ENCODE assay signal across 8 cellular contexts in the genomic region with DNA sequence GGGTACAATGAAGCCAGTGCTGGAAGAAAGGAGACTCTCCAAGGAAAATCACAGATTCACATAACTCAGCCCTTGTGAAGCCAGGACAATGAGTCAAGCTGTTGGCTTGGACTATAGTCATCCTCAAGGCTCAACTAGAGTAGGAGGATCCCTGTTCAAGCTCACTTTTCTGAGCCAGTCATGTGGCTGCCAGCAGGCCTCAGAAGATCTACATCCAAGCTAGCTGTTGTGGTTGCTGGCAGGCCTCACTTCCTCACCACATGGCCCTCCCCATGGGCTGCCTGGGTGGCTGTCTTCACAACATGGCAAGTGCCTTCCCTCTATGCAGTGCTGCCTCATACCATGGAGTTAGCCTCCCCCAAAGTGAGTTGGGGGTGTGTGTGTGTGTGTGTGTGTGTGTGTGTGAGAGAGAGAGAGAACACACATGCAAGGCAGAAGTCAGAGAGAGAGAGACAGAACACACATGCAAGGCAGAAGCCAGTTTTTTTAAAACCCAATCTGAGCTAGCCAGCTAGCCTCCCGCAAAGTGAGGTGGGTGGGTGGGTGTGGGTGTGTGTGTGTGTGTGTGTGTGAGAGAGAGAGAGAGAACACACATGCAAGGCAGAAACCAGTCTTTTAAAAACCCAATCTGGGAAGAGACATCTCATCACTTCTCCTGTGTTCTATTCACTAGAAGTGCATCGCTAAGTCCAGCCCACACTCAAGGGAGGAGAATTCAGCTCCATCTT. TPM values are rescaled to one million over a fixed set of nuclear protein-coding genes. Genes with fewer than 3 reads are reported as not detected.
DNase-seq lines count a peak whose midpoint lies in the region; ATAC-seq, FAIRE-seq and TF ChIP-seq lines count a peak whose summit lies in the region.

No MANE protein-coding gene starts in this region.

- H3K4me3 ChIP-seq in GM12878 (no peak overlapping the region), keratinocyte (ENCODE audit: control insufficient read depth in 2 of 3, extremely low read depth in 1 of 3, insufficient read depth in 2 of 3, low read depth in 1 of 3, low read length in 3 of 3) (no peak overlapping the region)

- H4K20me1 ChIP-seq in GM12878 (ENCODE audit: control insufficient read depth, insufficient read depth) = no peaks in the 10 kb centered on the region
- no peaks in the 10 kb centered on the region for H4K20me1 ChIP-seq in keratinocyte (ENCODE audit: control insufficient read depth, extremely low read depth, insufficient read depth, low read length)

- dilution Hi-C loops in keratinocyte (cut with MboI; ENCODE audit: extremely low pct_ligation_motif_present, low sequenced_read_pairs) = no loop called here

- POLR2A ChIA-PET in GM12878 (lab: Charles Lee) = interaction anchor here (0.6 to 1.9 kb wide), 9 partner anchors 13 to 822 kb away, joined by 3 to 6 read pairs (median 3); a partner anchor contains a TSS

- intact Hi-C loops in GM12878 (cut with micrococcal nuclease; ENCODE audit: unreplicated experiment) = no loop called here

- peak; percentile 55 for TF ChIP-seq POLR2A in GM12878 (IDR thresholded peaks at IDR 0.05; ENCODE audit: low read depth, low read length)

- H3K4me1 ChIP-seq in GM12878 (ENCODE audit: control insufficient read depth, insufficient read depth, low read length) (0 out of 2 replicates have a peak, but pooled peaks cover 2% of the 10 kb centered on the region), keratinocyte (ENCODE audit: control insufficient read depth, extremely low read depth, insufficient read depth, low read length) (peaks cover 10% of the 10 kb centered on the region)

- H3K27ac ChIP-seq in GM12878 (ENCODE audit: control insufficient read depth, insufficient read depth) (0 out of 2 replicates have a peak overlapping the region, but pooled peaks have one; percentile 6), keratinocyte (ENCODE audit: control insufficient read depth, insufficient read depth, low read length) (no peak overlapping the region)

- H3K9me1 ChIP-seq in keratinocyte (ENCODE audit: control insufficient read depth, extremely low read depth, insufficient read depth, low read length) = no peaks in the 10 kb centered on the region

- BruUV-seq in GM12878 (replicated peaks; lab: Mats Ljungman, UMichigan) = no TSS peak

- H3K9me3 ChIP-seq in GM12878 (replicated peaks; ENCODE audit: control insufficient read depth, insufficient read depth, low read length) = no peaks in the 10 kb centered on the region
- H3K9me3 ChIP-seq in keratinocyte (ENCODE audit: control insufficient read depth, low read depth, low read length) = no peaks in the 10 kb centered on the region

- 0 out of 4 replicates have a peak, but pooled peaks of 1 of the 2 experiments have one; percentile 10 for TF ChIP-seq EP300 in GM12878 (IDR thresholded peaks at IDR 0.05; ENCODE audit: borderline replicate concordance in 1 of 2, control insufficient read depth in 1 of 2, low read depth in 2 of 2, low read length in 2 of 2)

- H3K79me2 ChIP-seq in GM12878 (ENCODE audit: control insufficient read depth, insufficient read depth, low read length) (no peaks in the 10 kb centered on the region), keratinocyte (ENCODE audit: control insufficient read depth, insufficient read depth, low read length) (no peaks in the 10 kb centered on the region)

- H3K27me3 ChIP-seq in GM12878 (replicated peaks in 1 of 2; ENCODE audit: control insufficient read depth in 2 of 2, insufficient read depth in 2 of 2, low read length in 1 of 2) (no peaks in the 10 kb centered on the region), keratinocyte (ENCODE audit: control insufficient read depth, extremely low read depth, insufficient read depth, low read length) (no peaks in the 10 kb centered on the region)

- TF ChIP-seq CTCF in GM20000 (IDR thresholded peaks at IDR 0.05; ENCODE audit: extremely low read depth, missing control alignments) = no peak
- no peak for TF ChIP-seq CTCF in GM12878 (IDR thresholded peaks at IDR 0.05 in 2 of 3, conservative IDR thresholded peaks at IDR 0.05 in 1 of 3; ENCODE audit: control insufficient read depth in 2 of 3, extremely low read depth in 1 of 3, insufficient read depth in 1 of 3, low read depth in 3 of 3, low read length in 3 of 3)
- no peak for TF ChIP-seq CTCF in keratinocyte (optimal IDR thresholded peaks at IDR 0.05 in 1 of 3, IDR thresholded peaks at IDR 0.05 in 1 of 3, conservative IDR thresholded peaks at IDR 0.05 in 1 of 3; ENCODE audit: extremely low read depth in 1 of 3, insufficient read depth in 2 of 3, low read length in 3 of 3)

- DNase-seq in AML-193 (lab: John Stamatoyannopoulos, UW) = peak; percentile 89
- DNase-seq in GM20000 (ENCODE audit: low spot score) = peak; percentile 70
- DNase-seq in HT1080 (ENCODE audit: low read depth) = peak; percentile 98
- peak; percentile 79 for DNase-seq in UCSD-AML1 (lab: John Stamatoyannopoulos, UW; ENCODE audit: unreplicated experiment)
- DNase-seq in GM12878 (ENCODE audit: low read depth, low spot score) = peak; percentile 50
- DNase-seq in keratinocyte (ENCODE audit: low read depth, low spot score) = peak; percentile 50
- DNase-seq in stimulated activated CD4-positive, alpha-beta T cell treated with anti-CD3 and anti-CD28 coated beads, Interleukin-2, amount 100 ng/mL, for 48 hours = peak; percentile 48 to 59
- no peak for DNase-seq in NCI-H526 (lab: John Stamatoyannopoulos, UW)

- peak; percentile 99 for FAIRE-seq in GM12878 (lab: Jason Lieb, UNC)
- FAIRE-seq in keratinocyte (lab: Jason Lieb, UNC) = peak; percentile 85

- SMC1A ChIA-PET in GM12878 (lab: Charles Lee; ENCODE audit: uncharacterized antibody, unreplicated experiment) = interaction anchor here (0.7 to 3.3 kb wide), 6 partner anchors 10 to 184 kb away, joined by 3 to 19 read pairs (median 3); a partner anchor contains a TSS

- in situ Hi-C loops in GM12878 (cut with MboI) = no loop called here

- H3K4me2 ChIP-seq in GM12878 (ENCODE audit: control insufficient read depth, insufficient read depth) (no peak overlapping the region; the same call in 1 of the 2 replicates), keratinocyte (ENCODE audit: control insufficient read depth, extremely low read depth, insufficient read depth, low read depth, low read length) (no peak overlapping the region)

- H3K36me3 ChIP-seq in GM12878 (ENCODE audit: control insufficient read depth in 2 of 2, insufficient read depth in 2 of 2, low read length in 1 of 2) (no peaks in the 10 kb centered on the region), keratinocyte (ENCODE audit: control insufficient read depth in 2 of 2, extremely low read depth in 1 of 2, insufficient read depth in 2 of 2, low read length in 2 of 2) (no peaks in the 10 kb centered on the region)

- CTCF ChIA-PET in GM12878 (lab: Yijun Ruan, JAX) = interaction anchor here (0.6 to 3.0 kb wide), 4 partner anchors 17 to 351 kb away, joined by 3 to 14 read pairs (median 3); a partner anchor contains a TSS

- RAD21 ChIA-PET in GM12878 (lab: Charles Lee; ENCODE audit: unreplicated experiment) = interaction anchor here (0.6 to 1.7 kb wide), 7 partner anchors 16 to 264 kb away, joined by 3 to 8 read pairs (median 3); a partner anchor contains a TSS

- H3K9ac ChIP-seq in GM12878 (ENCODE audit: control insufficient read depth, insufficient read depth, low read length) (no peak overlapping the region), keratinocyte (ENCODE audit: control insufficient read depth, extremely low read depth, insufficient read depth, low read length) (no peak overlapping the region)

- H2AFZ ChIP-seq in GM12878 (ENCODE audit: control insufficient read depth, low read depth, low read length) (peak overlapping the region; percentile 3), keratinocyte (ENCODE audit: control insufficient read depth, low read length) (no peak overlapping the region)

- TF ChIP-seq RAD21 in GM12878 (IDR thresholded peaks at IDR 0.05; ENCODE audit: insufficient read depth, low read depth, low read length) = no peak

- peak; percentile 100 for ATAC-seq in GM12878

- WGBS in GM12878 (ENCODE audit: insufficient coverage, insufficient replicate concordance, low lambda C conversion rate, missing lambda C conversion rate) = 71% methylated on average over 2 of the region's 2 CpGs

TF ChIP-seq in GM12878, 131 proteins besides CTCF, POLR2A, EP300 and RAD21 (continues in another document):
- TF ChIP-seq TAF1 (IDR thresholded peaks at IDR 0.05; ENCODE audit: borderline replicate concordance, low read depth, low read length) = no peak

RNA-seq across cellular contexts. Expression of a gene that starts 17.1 kb away (rescaled TPM):
- 3.5 and 7.3 TPM in 2 replicates for total RNA-seq in HT1080 (2014; rRNA removed; shearing (Covaris generic))
- 2.8 and 3.8 TPM in 2 replicates for polyA plus RNA-seq in HT1080 (2015; cell fraction: cytosol; rRNA removed)
- polyA plus RNA-seq in HT1080 (2015; cell fraction: nucleus; rRNA removed) = 5.0 and 8.5 TPM in 2 replicates
- 93.9 and 95.0 TPM in 2 replicates for total RNA-seq in GM12878 (2013; cell fraction: nucleolus; rRNA removed)
- total RNA-seq in GM12878 (2014; rRNA removed) (5.7 and 7.7 TPM in 2 replicates), GM12878 (2014; rRNA removed; fragmentation: Illumina TruSeq; extraction: Trizol) (5.6 and 7.2 TPM in 2 replicates), GM12878 (2021) (6.9 and 8.1 TPM in 2 replicates)
- 1.9 TPM for polyA plus RNA-seq in GM12878 (2011; ENCODE audit: low read depth)
- polyA plus RNA-seq in GM12878 (2011; rRNA removed) (8.8 and 12.4 TPM in 2 replicates), GM12878 (2014; fragmentation: Illumina TruSeq; extraction: Trizol) (3.2 and 3.5 TPM in 2 replicates), GM12878 (2014; fragmentation: Nextera tagmentation; extraction: Ambion mirVana) (under 1 TPM; 0.52 to 0.82 TPM), GM12878 (2014; rRNA removed) (2.6 and 3.4 TPM in 2 replicates), GM12878 (2016; fragmentation: Nextera tagmentation; extraction: Ambion mirVana) (1 to 10 TPM; 4.9 to 5.3 TPM), keratinocyte (1.6 to 3.1 TPM (median 3.0 TPM) in 3 replicates)
- polyA plus RNA-seq in GM12878 (2011; cell fraction: cytosol; rRNA removed) = 2.5 and 4.9 TPM in 2 replicates
- 6.6 and 8.1 TPM in 2 replicates for polyA plus RNA-seq in GM12878 (2011; cell fraction: nucleus; rRNA removed)
- 1.8 and 2.6 TPM in 2 replicates for polyA plus RNA-seq in GM12878 (2012)
- 11.6 and 12.5 TPM in 2 replicates for polyA minus RNA-seq in GM12878 (2011; rRNA and poly(A)+ RNA removed)
- 6.5 and 7.6 TPM in 2 replicates for polyA minus RNA-seq in GM12878 (2011; cell fraction: cytosol; rRNA and poly(A)+ RNA removed)
- 4.8 and 6.2 TPM in 2 replicates for polyA minus RNA-seq in GM12878 (2011; cell fraction: nucleus; rRNA and poly(A)+ RNA removed)
- 0.49 TPM for polyA plus RNA-seq in keratinocyte (2011; ENCODE audit: low read depth)
- 1.0 and 2.1 TPM in 2 replicates for polyA plus RNA-seq in keratinocyte (2011; cell fraction: cytosol; rRNA removed)
- polyA plus RNA-seq in keratinocyte (2011; cell fraction: nucleus; rRNA removed) = 3.7 and 4.0 TPM in 2 replicates
- polyA plus RNA-seq in keratinocyte (2012; ENCODE audit: low replicate concordance) = 1.0 and 1.4 TPM in 2 replicates
- polyA minus RNA-seq in keratinocyte = 4.7 to 9.6 TPM (median 7.3 TPM) in 3 replicates
- polyA minus RNA-seq in keratinocyte (2011; cell fraction: cytosol; rRNA and poly(A)+ RNA removed) = 0.96 TPM
- 2.4 and 7.0 TPM in 2 replicates for polyA minus RNA-seq in keratinocyte (2011; cell fraction: nucleus; rRNA and poly(A)+ RNA removed)

Comparison
In these comparisons a context has a peak if more than half of its experiments do, and no peak if none do; other contexts are left out.
1. DNase-seq: peak in AML-193 (2 of 2), GM20000 (single experiment), HT1080 (single experiment), UCSD-AML1 (single experiment), GM12878 (single experiment), keratinocyte (single experiment) and stimulated activated CD4-positive, alpha-beta T cell treated with anti-CD3 and anti-CD28 coated beads, Interleukin-2, amount 100 ng/mL, for 48 hours (2 of 2); none in NCI-H526 (0 of 2).